ENCODE assay signal across 24 cellular contexts in genomic region chr5:2732004-2732403, GRCh38. TPM values are rescaled to one million over a fixed set of nuclear protein-coding genes. Genes with fewer than 3 reads are reported as not detected.
A peak's percentile ranks its signal among the peaks of the same experiment; 100 is the strongest.
DNase-seq lines count a peak whose midpoint lies in the region; ATAC-seq, FAIRE-seq and TF ChIP-seq lines count a peak whose summit lies in the region.
"Had no signal": no experiment of that assay in that cellular context is flagged by ENCODE, and none has a peak within 500 bp of the region (broad histone marks: within the 10 kb centered on the region; RNA-seq: fewer than 3 reads in every experiment).

No MANE protein-coding gene starts in this region.

- H3K18ac ChIP-seq in H9 (ENCODE audit: insufficient read length, low read depth, low read length) = no peak overlapping the region

- no peaks in the 10 kb centered on the region for H3K36me3 ChIP-seq in HEK293 (ENCODE audit: control insufficient read depth in 2 of 2, insufficient read depth in 1 of 2, low read length in 2 of 2)
- H3K36me3 ChIP-seq: BE2C, BLaER1 had no signal

- H2BK20ac ChIP-seq in H9 (ENCODE audit: low read depth, low read length, poor library complexity, severe bottlenecking) = no peak overlapping the region

- H4K5ac ChIP-seq in H9 (ENCODE audit: insufficient read length, low read depth, low read length) = no peak overlapping the region

- no peaks in the 10 kb centered on the region for H3K23me2 ChIP-seq in H9 (ENCODE audit: insufficient read length, low read depth, low read length, poor library complexity, severe bottlenecking)

- no peak overlapping the region for H2AK5ac ChIP-seq in H9 (ENCODE audit: insufficient read length, low read length)

- no peak overlapping the region for H3K4me3 ChIP-seq in HEK293 (ENCODE audit: low read depth, low read length)
- H3K4me3 ChIP-seq: BLaER1 had no signal

- H3K9ac ChIP-seq in H9 (ENCODE audit: extremely low read depth, insufficient read length, low read length) = no peak overlapping the region
- H3K9ac ChIP-seq: BLaER1 had no signal

- H3T11ph ChIP-seq in H9 (ENCODE audit: low read length) = no peak overlapping the region

- WGBS in H9 (ENCODE audit: extremely low coverage, insufficient read length, low lambda C conversion rate) = no CpG with 5 or more reads among the region's 4 CpGs

- H3K4me1 ChIP-seq in H9 (ENCODE audit: insufficient read depth, low read length) (no peaks in the 10 kb centered on the region), HEK293 (ENCODE audit: control insufficient read depth, insufficient read depth, low read length) (no peaks in the 10 kb centered on the region)
- H3K4me1 ChIP-seq: BE2C, BLaER1 had no signal

- POLR2A ChIA-PET in HEK293 (lab: Yijun Ruan, JAX) = no interaction called here

- FAIRE-seq in D721Med (lab: Jason Lieb, UNC) = no peak
- FAIRE-seq: A204.1, G401.6, GM12891, GM19239 had no signal

- peaks cover 62% of the 10 kb centered on the region for H3K27me3 Mint-ChIP-seq in H9 (ENCODE audit: low read depth)
- H3K27me3 Mint-ChIP-seq in neural crest cell (ENCODE audit: low read depth) = peaks cover 10% of the 10 kb centered on the region

- no peak overlapping the region for H2BK5ac ChIP-seq in H9 (ENCODE audit: insufficient read length, low read length)

- H3K9me3 ChIP-seq in H9 (ENCODE audit: control insufficient read depth, low read depth, low read length) (no peaks in the 10 kb centered on the region), HEK293 (ENCODE audit: control insufficient read depth, insufficient read depth, low read depth, low read length) (no peaks in the 10 kb centered on the region)
- H3K9me3 ChIP-seq: BE2C, BLaER1 had no signal

- no peak overlapping the region for H3K4ac ChIP-seq in H9 (ENCODE audit: low read depth, low read length)

- H3K79me2 ChIP-seq in H9 (ENCODE audit: insufficient read depth, low read length) = no peaks in the 10 kb centered on the region

- no peak overlapping the region for H3K23ac ChIP-seq in H9 (ENCODE audit: insufficient read length, low read depth, low read length)

- no peak for ATAC-seq in HG03196 (IDR thresholded peaks at IDR 0.05; ENCODE audit: unreplicated experiment)

- peak overlapping the region in 1 of 3 experiments; percentile 63; a peak in 1 of 7 replicates for H3K27ac Mint-ChIP-seq in H9
- peak overlapping the region; percentile 85 for H3K27ac Mint-ChIP-seq in neural crest cell (ENCODE audit: unreplicated experiment)
- H3K27ac Mint-ChIP-seq: CD14-positive monocyte; CD4-positive, alpha-beta memory T cell; CD4-positive, CD25-positive, alpha-beta regulatory T cell; CD8-positive, alpha-beta memory T cell had no signal

- peaks cover under 1% of the 10 kb centered on the region; the same call in 1 of the 2 replicates for H3K27me3 ChIP-seq in H9 (ENCODE audit: insufficient read depth, low read length)
- H3K27me3 ChIP-seq: BE2C, BLaER1 had no signal

- H3K27ac ChIP-seq in H9 (ENCODE audit: insufficient read length, low read depth, low read length) = no peak overlapping the region
- no peak overlapping the region for H3K27ac ChIP-seq in HEK293 (ENCODE audit: extremely low read depth, low read depth, low read length)
- H3K27ac ChIP-seq: BLaER1 had no signal

- peak; percentile 4 for DNase-seq in H9
- peak; percentile 9 for DNase-seq in ecto neural progenitor cell (ENCODE audit: low spot score)
- no peak for DNase-seq in neural crest cell (ENCODE audit: low read depth, low spot score)
- DNase-seq in NCI-H2029 (lab: John Stamatoyannopoulos, UW) = no peak
- no peak for DNase-seq in D721Med (ENCODE audit: insufficient read length, low spot score)
- no peak for DNase-seq in NCI-H2227 treated with DMSO at 0.1 percent for 48 hours (lab: John Stamatoyannopoulos, UW)
- DNase-seq: 8988T; ACHN; BE2C; C1 segment of cervical spinal cord; CD4-positive, alpha-beta memory T cell; CD4-positive, CD25-positive, alpha-beta regulatory T cell; CD8-positive, alpha-beta memory T cell; COR-L47; GF-D8 had no signal

- TF ChIP-seq CTCF in H9 (conservative IDR thresholded peaks at IDR 0.05) (no peak), HEK293 (tag by site-specific recombination; IDR thresholded peaks at IDR 0.05) (no peak), neural crest cell (conservative IDR thresholded peaks at IDR 0.05) (no peak), D721Med (IDR thresholded peaks at IDR 0.05; ENCODE audit: insufficient read depth, missing control alignments) (no peak)

- H4K8ac ChIP-seq in H9 (replicated peaks; ENCODE audit: insufficient read length, low read depth, low read length) = no peak overlapping the region

- no peak overlapping the region for H2BK12ac ChIP-seq in H9 (ENCODE audit: insufficient read length, low read depth, low read length)

- H3K79me1 ChIP-seq in H9 (ENCODE audit: insufficient read depth, low read depth, low read length, poor library complexity, severe bottlenecking) = no peaks in the 10 kb centered on the region

- H3K36me3 Mint-ChIP-seq in H9 (ENCODE audit: insufficient read depth in 1 of 3, low read depth in 3 of 3) (no peaks in the 10 kb centered on the region), neural crest cell (ENCODE audit: low read depth) (no peaks in the 10 kb centered on the region)
- H3K36me3 Mint-ChIP-seq: CD14-positive monocyte; CD4-positive, alpha-beta memory T cell; CD4-positive, CD25-positive, alpha-beta regulatory T cell; CD8-positive, alpha-beta memory T cell had no signal

- no peak overlapping the region for H3K4me2 ChIP-seq in H9 (ENCODE audit: insufficient read depth, insufficient read length, low read length)
- H3K4me2 ChIP-seq: BLaER1 had no signal

- CTCF ChIA-PET in HEK293 (lab: Yijun Ruan, JAX) = interaction anchor here (0.6 kb wide), 1 partner anchor 1999 kb away, joined by 3 read pairs; no protein-coding TSS in a partner anchor

- H2BK15ac ChIP-seq in H9 (ENCODE audit: low read depth, low read length) = no peak overlapping the region

- H3K4me1 Mint-ChIP-seq in H9 (peaks cover 0 to 4% of the 10 kb centered on the region in 2 experiments; a peak in 1 of 4 replicates), neural crest cell (peaks cover 4% of the 10 kb centered on the region)
- H3K4me1 Mint-ChIP-seq: CD14-positive monocyte; CD4-positive, alpha-beta memory T cell; CD4-positive, CD25-positive, alpha-beta regulatory T cell; CD8-positive, alpha-beta memory T cell had no signal

- H2BK120ac ChIP-seq in H9 (ENCODE audit: low read depth, low read length, poor library complexity, severe bottlenecking) = no peak overlapping the region

- H3K4me3 Mint-ChIP-seq in H9 = no peak overlapping the region
- no peak overlapping the region for H3K4me3 Mint-ChIP-seq in neural crest cell
- H3K4me3 Mint-ChIP-seq: CD14-positive monocyte; CD4-positive, alpha-beta memory T cell; CD4-positive, CD25-positive, alpha-beta regulatory T cell; CD8-positive, alpha-beta memory T cell had no signal

- no peak overlapping the region for H3K56ac ChIP-seq in H9 (ENCODE audit: insufficient read length, low read depth, low read length)

- no peaks in the 10 kb centered on the region for H4K20me1 ChIP-seq in H9 (ENCODE audit: control insufficient read depth, insufficient read depth, insufficient read length)
- H4K20me1 ChIP-seq: BLaER1 had no signal

- no peak overlapping the region for H2AFZ ChIP-seq in H9 (ENCODE audit: low read length)

- no peak overlapping the region for H3K14ac ChIP-seq in H9 (ENCODE audit: insufficient read depth, low read length)

- H3K9me3 Mint-ChIP-seq in H9 = no peaks in the 10 kb centered on the region
- H3K9me3 Mint-ChIP-seq in neural crest cell = no peaks in the 10 kb centered on the region

- H4K91ac ChIP-seq in H9 (ENCODE audit: insufficient read length, low read depth, low read length) = no peak overlapping the region

TF ChIP-seq in HEK293, 187 proteins besides CTCF, POLR2A, EP300 and RAD21:
- TF ChIP-seq ATF2 (tag by site-specific recombination; IDR thresholded peaks at IDR 0.05; ENCODE audit: low read depth) (peak; percentile 71), ZNF544 (tag by site-specific recombination; IDR thresholded peaks at IDR 0.05) (no peak), GLI4 (tag by site-specific recombination; IDR thresholded peaks at IDR 0.05) (no peak)
- TF ChIP-seq, protein P1, sequence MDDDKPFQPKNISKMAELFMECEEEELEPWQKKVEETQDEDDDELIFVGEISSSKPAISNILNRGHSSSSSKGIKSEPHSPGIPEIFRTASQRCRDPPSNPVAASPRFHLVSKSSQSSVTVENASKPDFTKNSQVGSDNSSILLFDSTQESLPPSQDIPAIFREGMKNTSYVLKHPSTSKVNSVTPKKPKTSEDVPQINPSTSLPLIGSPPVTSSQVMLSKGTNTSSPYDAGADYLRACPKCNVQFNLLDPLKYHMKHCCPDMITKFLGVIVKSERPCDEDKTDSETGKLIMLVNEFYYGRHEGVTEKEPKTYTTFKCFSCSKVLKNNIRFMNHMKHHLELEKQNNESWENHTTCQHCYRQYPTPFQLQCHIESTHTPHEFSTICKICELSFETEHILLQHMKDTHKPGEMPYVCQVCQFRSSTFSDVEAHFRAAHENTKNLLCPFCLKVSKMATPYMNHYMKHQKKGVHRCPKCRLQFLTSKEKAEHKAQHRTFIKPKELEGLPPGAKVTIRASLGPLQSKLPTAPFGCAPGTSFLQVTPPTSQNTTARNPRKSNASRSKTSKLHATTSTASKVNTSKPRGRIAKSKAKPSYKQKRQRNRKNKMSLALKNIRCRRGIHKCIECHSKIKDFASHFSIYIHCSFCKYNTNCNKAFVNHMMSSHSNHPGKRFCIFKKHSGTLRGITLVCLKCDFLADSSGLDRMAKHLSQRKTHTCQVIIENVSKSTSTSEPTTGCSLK (tag by site-specific recombination; IDR thresholded peaks at IDR 0.05) = no peak

RNA-seq across cellular contexts. Expression of gene IRX2, which starts 19.5 kb away (rescaled TPM):
- total RNA-seq in H9 (2021) (91.6 and 94.4 TPM in 2 replicates), neural crest cell (41.6 and 42.5 TPM in 2 replicates)
- total RNA-seq: A673; CD4-positive, alpha-beta memory T cell; CD4-positive, CD25-positive, alpha-beta regulatory T cell; CD8-positive, alpha-beta memory T cell had no signal

Comparison
In these comparisons a context has a peak if more than half of its experiments do, and no peak if none do; other contexts are left out.
1. DNase-seq: peak in H9 (single experiment) and ecto neural progenitor cell (single experiment); none in neural crest cell (single experiment), NCI-H2029 (single experiment), D721Med (single experiment) and NCI-H2227 treated with DMSO at 0.1 percent for 48 hours (single experiment).